In genomic region chr7:17130281-17131059, GRCh38 we compare ENCODE assay signal across 11 cellular contexts.
DNase-seq lines count a peak whose midpoint lies in the region; ATAC-seq and TF ChIP-seq lines count a peak whose summit lies in the region.
"Had no signal": no experiment of that assay in that cellular context is flagged by ENCODE, and none has a peak within 500 bp of the region (broad histone marks: within the 10 kb centered on the region; RNA-seq: fewer than 3 reads in every experiment).

No MANE protein-coding gene starts in this region.

- no peaks in the 10 kb centered on the region for H3K27me3 ChIP-seq in tibial nerve

- WGBS in tibial nerve, 2 donors = 12 to 22% methylated on average over 5 of the region's 5 CpGs

- intact Hi-C loops in activated T-helper 2 cell treated with anti-CD3 and anti-CD28 coated beads, Interferon-gamma antibody, Interleukin-2, Interleukin-4, amounts not matched to agents 10 μg/mL and 5 μg/mL and 100 μg/mL, durations not matched to agents 14 hours and 24 hours and 36 hours (cut with micrococcal nuclease) = no loop called here

- no peaks in the 10 kb centered on the region for H3K27me3 Mint-ChIP-seq in activated T-cell treated with anti-CD3 and anti-CD28 coated beads, Interleukin-2, amount 50 U/mL, for 72 hours (ENCODE audit: low read depth)
- H3K27me3 Mint-ChIP-seq in activated T-cell treated with anti-CD3 and anti-CD28 coated beads, Interleukin-2, amount 50 U/mL, for 24 hours = peaks cover 2% of the 10 kb centered on the region
- H3K27me3 Mint-ChIP-seq in activated T-helper 2 cell treated with anti-CD3 and anti-CD28 coated beads, Interferon-gamma antibody, Interleukin-2, Interleukin-4, amounts not matched to agents 10 μg/mL and 5 μg/mL and 100 μg/mL, durations not matched to agents 14 hours and 24 hours and 36 hours (ENCODE audit: low read depth) = no peaks in the 10 kb centered on the region

- H3K36me3 Mint-ChIP-seq in activated T-cell treated with anti-CD3 and anti-CD28 coated beads, Interleukin-2, amount 50 U/mL, for 72 hours (ENCODE audit: insufficient read depth in 2 of 2) = peaks cover 1 to 4% of the 10 kb centered on the region in 2 donors
- H3K36me3 Mint-ChIP-seq in activated T-cell treated with anti-CD3 and anti-CD28 coated beads, Interleukin-2, amount 50 U/mL, for 24 hours (ENCODE audit: low read depth) = no peaks in the 10 kb centered on the region
- H3K36me3 Mint-ChIP-seq in activated T-helper 2 cell treated with anti-CD3 and anti-CD28 coated beads, Interferon-gamma antibody, Interleukin-2, Interleukin-4, amounts not matched to agents 10 μg/mL and 5 μg/mL and 100 μg/mL, durations not matched to agents 14 hours and 24 hours and 36 hours (ENCODE audit: low read depth) = peaks cover 20% of the 10 kb centered on the region

- peaks cover 0 to 9% (median 0%) of the 10 kb centered on the region in 4 donors for H3K4me1 ChIP-seq in tibial nerve

- H3K27ac ChIP-seq in tibial nerve = peak overlapping the region in 2 of 4 donors; percentile 36 to 74
- H3K27ac ChIP-seq: HL-60 had no signal

- TF ChIP-seq EP300 in tibial nerve (IDR thresholded peaks at IDR 0.05) = no peak

- peaks cover 68% of the 10 kb centered on the region for H3K4me1 Mint-ChIP-seq in activated T-cell treated with anti-CD3 and anti-CD28 coated beads, Interleukin-2, amount 50 U/mL, for 72 hours (ENCODE audit: low read depth)
- H3K4me1 Mint-ChIP-seq in activated T-cell treated with anti-CD3 and anti-CD28 coated beads, Interleukin-2, amount 50 U/mL, for 24 hours (ENCODE audit: low read depth) = peaks cover 47% of the 10 kb centered on the region
- H3K4me1 Mint-ChIP-seq in activated T-helper 2 cell treated with anti-CD3 and anti-CD28 coated beads, Interferon-gamma antibody, Interleukin-2, Interleukin-4, amounts not matched to agents 10 μg/mL and 5 μg/mL and 100 μg/mL, durations not matched to agents 14 hours and 24 hours and 36 hours (ENCODE audit: low read depth) = peaks cover 64% of the 10 kb centered on the region

- TF ChIP-seq CTCF in tibial nerve (IDR thresholded peaks at IDR 0.05) = no peak

- peak overlapping the region in 3 of 4 donors; percentile 1 to 32 (median 6) for H3K4me3 ChIP-seq in tibial nerve

- no peaks in the 10 kb centered on the region for H3K36me3 ChIP-seq in tibial nerve

- peak overlapping the region; percentile 3 to 50 for H3K4me3 Mint-ChIP-seq in activated T-cell treated with anti-CD3 and anti-CD28 coated beads, Interleukin-2, amount 50 U/mL, for 72 hours
- H3K4me3 Mint-ChIP-seq in activated T-cell treated with anti-CD3 and anti-CD28 coated beads, Interleukin-2, amount 50 U/mL, for 24 hours = no peak overlapping the region
- H3K4me3 Mint-ChIP-seq in activated T-helper 2 cell treated with anti-CD3 and anti-CD28 coated beads, Interferon-gamma antibody, Interleukin-2, Interleukin-4, amounts not matched to agents 10 μg/mL and 5 μg/mL and 100 μg/mL, durations not matched to agents 14 hours and 24 hours and 36 hours (ENCODE audit: low read depth) = peak overlapping the region; percentile 6
- H3K4me3 Mint-ChIP-seq: neural crest cell had no signal

- no peak for DNase-seq in activated T-cell treated with anti-CD3 and anti-CD28 coated beads, Interleukin-2, amount 50 U/mL, for 72 hours
- DNase-seq in activated T-cell treated with anti-CD3 and anti-CD28 coated beads, Interleukin-2, amount 50 U/mL, for 24 hours = no peak
- DNase-seq in activated T-helper 2 cell treated with anti-CD3 and anti-CD28 coated beads, Interferon-gamma antibody, Interleukin-2, Interleukin-4, amounts not matched to agents 10 μg/mL and 5 μg/mL and 100 μg/mL, durations not matched to agents 14 hours and 24 hours and 36 hours (ENCODE audit: low spot score) = no peak
- DNase-seq in islet precursor cell (peak; percentile 58), tibial nerve (ENCODE audit: low spot score in 2 of 2) (no peak), superior temporal gyrus (ENCODE audit: extremely low spot score) (no peak), AML-193 (lab: John Stamatoyannopoulos, UW) (no peak), cerebellar cortex (ENCODE audit: low spot score) (no peak)
- DNase-seq: COR-L47 had no signal

- H3K27ac Mint-ChIP-seq in activated T-cell treated with anti-CD3 and anti-CD28 coated beads, Interleukin-2, amount 50 U/mL, for 72 hours = no peak overlapping the region
- H3K27ac Mint-ChIP-seq in activated T-cell treated with anti-CD3 and anti-CD28 coated beads, Interleukin-2, amount 50 U/mL, for 24 hours = no peak overlapping the region
- no peak overlapping the region for H3K27ac Mint-ChIP-seq in activated T-helper 2 cell treated with anti-CD3 and anti-CD28 coated beads, Interferon-gamma antibody, Interleukin-2, Interleukin-4, amounts not matched to agents 10 μg/mL and 5 μg/mL and 100 μg/mL, durations not matched to agents 14 hours and 24 hours and 36 hours

- H3K9me3 Mint-ChIP-seq in activated T-cell treated with anti-CD3 and anti-CD28 coated beads, Interleukin-2, amount 50 U/mL, for 72 hours = peaks cover 0 to 2% of the 10 kb centered on the region in 2 donors
- no peaks in the 10 kb centered on the region for H3K9me3 Mint-ChIP-seq in activated T-cell treated with anti-CD3 and anti-CD28 coated beads, Interleukin-2, amount 50 U/mL, for 24 hours
- H3K9me3 Mint-ChIP-seq in activated T-helper 2 cell treated with anti-CD3 and anti-CD28 coated beads, Interferon-gamma antibody, Interleukin-2, Interleukin-4, amounts not matched to agents 10 μg/mL and 5 μg/mL and 100 μg/mL, durations not matched to agents 14 hours and 24 hours and 36 hours = peaks cover 9% of the 10 kb centered on the region
- H3K9me3 Mint-ChIP-seq: neural crest cell had no signal

- no peaks in the 10 kb centered on the region for H3K9me3 ChIP-seq in tibial nerve

- no peak for ATAC-seq in activated T-cell treated with anti-CD3 and anti-CD28 coated beads, Interleukin-2, amount 50 U/mL, for 72 hours (replicated peaks in 1 of 2)

- TF ChIP-seq POLR2A in tibial nerve (IDR thresholded peaks at IDR 0.05) = no peak
